Comparison of ENCODE assay signal across 21 cellular contexts in genomic region chr6:147643341-147644200, GRCh38.
A peak's percentile ranks its signal among the peaks of the same experiment; 100 is the strongest.
DNase-seq lines count a peak whose midpoint lies in the region; ATAC-seq and TF ChIP-seq lines count a peak whose summit lies in the region.
"Had no signal": no experiment of that assay in that cellular context is flagged by ENCODE, and none has a peak within 500 bp of the region (broad histone marks: within the 10 kb centered on the region; RNA-seq: fewer than 3 reads in every experiment).

No MANE protein-coding gene starts in this region.

- H3K18ac ChIP-seq in IMR-90 (ENCODE audit: low read depth, low read length): peak overlapping the region; percentile 5

- 0 out of 4 replicates have a peak overlapping the region, but pooled peaks of 1 of the 2 experiments have one; percentile 5 for H4K8ac ChIP-seq in IMR-90 (ENCODE audit: low read depth in 2 of 2, low read length in 2 of 2)

- H3K14ac ChIP-seq in IMR-90 (replicated peaks; ENCODE audit: low read depth, low read length): no peak overlapping the region

- POLR2A ChIA-PET in IMR-90 (lab: Charles Lee; ENCODE audit: unreplicated experiment): no interaction called here

- no peak overlapping the region for H2AFZ ChIP-seq in IMR-90 (replicated peaks; ENCODE audit: low read length, poor library complexity)
- H2AFZ ChIP-seq: GM23248 had no signal

- peaks cover 9% of the 10 kb centered on the region for H3K4me1 ChIP-seq in IMR-90 (ENCODE audit: control insufficient read depth, insufficient read depth, low read length)

- H2BK120ac ChIP-seq in IMR-90 (ENCODE audit: low read depth, low read length): peak overlapping the region; percentile 50; the same call in 1 of the 2 replicates

- peak; percentile 57 for DNase-seq in AG09319 (ENCODE audit: extremely low read depth, low read depth)
- DNase-seq in IMR-90: no peak
- peak; percentile 7 for DNase-seq in RPMI7951 (ENCODE audit: low read depth)
- peak; percentile 25 for DNase-seq in dedifferentiated amniotic fluid mesenchymal stem cell (ENCODE audit: extremely low spot score)
- no peak for DNase-seq in H7
- DNase-seq in COLO668 (lab: John Stamatoyannopoulos, UW; ENCODE audit: unreplicated experiment): no peak
- DNase-seq in caudate nucleus (lab: John Stamatoyannopoulos, UW): no peak
- no peak for DNase-seq in NCI-H1930 (lab: John Stamatoyannopoulos, UW)
- DNase-seq: 8988T, GM23248, Kasumi-1, MG63, NCI-H1092, NCI-H146, NCI-H2029 treated with DMSO at 0.1 percent for 48 hours, NCI-H226, NCI-H510A treated with DMSO at 0.1 percent for 48 hours, NCI-H82 had no signal

- no TSS peak for BruUV-seq in IMR-90 (replicated peaks; lab: Mats Ljungman, UMichigan)

- no peak overlapping the region for H3K4me2 ChIP-seq in IMR-90 (ENCODE audit: low read depth, low read length)

- H3K4ac ChIP-seq in IMR-90 (ENCODE audit: low read depth, low read length): no peak overlapping the region

- no peaks in the 10 kb centered on the region for H3K79me1 ChIP-seq in IMR-90 (ENCODE audit: low read depth in 1 of 2, low read length in 2 of 2)

- no peak overlapping the region for H3K23ac ChIP-seq in IMR-90 (ENCODE audit: low read depth, low read length)

- intact Hi-C loops in IMR-90 (cut with micrococcal nuclease): no loop called here

- no peak overlapping the region; the same call in 2 of the 3 replicates for H2BK15ac ChIP-seq in IMR-90 (ENCODE audit: low read depth, low read length)

- no peak overlapping the region for H2BK5ac ChIP-seq in IMR-90 (ENCODE audit: low read depth, low read length, poor library complexity, severe bottlenecking)

- TF ChIP-seq RAD21 in IMR-90 (IDR thresholded peaks at IDR 0.05; ENCODE audit: low read length): no peak

- no peak overlapping the region for H3K27ac ChIP-seq in IMR-90 (ENCODE audit: insufficient read depth, low read length)
- H3K27ac ChIP-seq in caudate nucleus (ENCODE audit: low read depth, low read length): no peak overlapping the region
- H3K27ac ChIP-seq: GM23248 had no signal

- H3K36me3 ChIP-seq in IMR-90 (ENCODE audit: control insufficient read depth, insufficient read depth, low read length): no peaks in the 10 kb centered on the region
- no peaks in the 10 kb centered on the region for H3K36me3 ChIP-seq in H7 (replicated peaks; ENCODE audit: control insufficient read depth, insufficient read depth, low read length)
- H3K36me3 ChIP-seq: MG63 had no signal

- no peaks in the 10 kb centered on the region for H3K9me3 ChIP-seq in IMR-90 (ENCODE audit: control insufficient read depth, insufficient read depth, low read length)
- H3K9me3 ChIP-seq: MG63 had no signal

- no peak for TF ChIP-seq POLR2A in IMR-90 (IDR thresholded peaks at IDR 0.05; ENCODE audit: low read depth, low read length)

- H3K27me3 ChIP-seq in IMR-90 (ENCODE audit: control insufficient read depth, insufficient read depth, low read length) (no peaks in the 10 kb centered on the region), H7 (ENCODE audit: control insufficient read depth, insufficient read depth, low read length) (no peaks in the 10 kb centered on the region)
- H3K27me3 ChIP-seq: MG63 had no signal

- H2AK9ac ChIP-seq in IMR-90 (replicated peaks; ENCODE audit: low read depth, low read length, poor library complexity): no peak overlapping the region

- peaks cover 5% of the 10 kb centered on the region for H3K9me1 ChIP-seq in IMR-90 (ENCODE audit: insufficient read depth, low read length)

- no peak overlapping the region for H3K56ac ChIP-seq in IMR-90 (ENCODE audit: extremely low read depth, insufficient read depth, low read length)

- WGBS in IMR-90 (ENCODE audit: extremely low coverage in 2 of 2, insufficient read length in 1 of 2), 2 experiments: no CpG with 5 or more reads among the region's 4 CpGs

- TF ChIP-seq CTCF in AG09319 (IDR thresholded peaks at IDR 0.05; ENCODE audit: low read depth, low read length) (no peak), IMR-90 (conservative IDR thresholded peaks at IDR 0.05; ENCODE audit: low read depth, low read length) (no peak)

- H3K9ac ChIP-seq in IMR-90 (ENCODE audit: low read depth, low read length): no peak overlapping the region
- H3K9ac ChIP-seq: GM23248 had no signal

- ATAC-seq in IMR-90 (ENCODE audit: low read depth): no peak
- ATAC-seq: GM12878, HCT116, Right ventricle myocardium inferior had no signal

- H4K5ac ChIP-seq in IMR-90 (ENCODE audit: low read depth, low read length): no peak overlapping the region

- no peak overlapping the region for H2AK5ac ChIP-seq in IMR-90 (ENCODE audit: low read depth, low read length)

- H4K91ac ChIP-seq in IMR-90 (ENCODE audit: insufficient read depth, low read depth, low read length): no peak overlapping the region

- CTCF ChIA-PET in IMR-90 (lab: Yijun Ruan, JAX): no interaction called here

- H2BK20ac ChIP-seq in IMR-90 (ENCODE audit: low read depth, low read length): no peak overlapping the region

- H4K20me1 ChIP-seq in IMR-90 (ENCODE audit: insufficient read depth, low read length): no peaks in the 10 kb centered on the region

- in situ Hi-C loops in IMR-90 (cut with MboI; ENCODE audit: low sequenced_read_pairs): no loop called here

- H3K4me3 ChIP-seq in IMR-90 (ENCODE audit: insufficient read depth, low read depth, low read length) (no peak overlapping the region), H7 (ENCODE audit: insufficient read depth, low read depth, low read length) (no peak overlapping the region)
- H3K4me3 ChIP-seq: GM12878, GM23248, MG63 had no signal

- dilution Hi-C loops in IMR-90 (cut with HindIII; ENCODE audit: low sequenced_read_pairs, unreplicated experiment): no loop called here

TF ChIP-seq in IMR-90, 13 proteins besides CTCF, POLR2A, EP300 and RAD21:
- TF ChIP-seq SMC3 (IDR thresholded peaks at IDR 0.05; ENCODE audit: low read depth, low read length) (no peak), RFX5 (IDR thresholded peaks at IDR 0.05; ENCODE audit: low read depth, low read length) (no peak), MAZ (IDR thresholded peaks at IDR 0.05; ENCODE audit: borderline replicate concordance, low read depth, low read length) (no peak), MAFK (IDR thresholded peaks at IDR 0.05; ENCODE audit: low read depth, low read length) (no peak), MXI1 (IDR thresholded peaks at IDR 0.05; ENCODE audit: borderline replicate concordance, low read depth, low read length) (no peak), BHLHE40 (IDR thresholded peaks at IDR 0.05; ENCODE audit: low read depth, low read length) (no peak), RCOR1 (IDR thresholded peaks at IDR 0.05; ENCODE audit: insufficient replicate concordance, low read length) (no peak), CEBPB (IDR thresholded peaks at IDR 0.05; ENCODE audit: low read depth, low read length) (no peak), FOS (IDR thresholded peaks at IDR 0.05; ENCODE audit: low read depth, low read length) (no peak), NFE2L2 (IDR thresholded peaks at IDR 0.05; ENCODE audit: low read depth, low read length) (no peak), CHD1 (IDR thresholded peaks at IDR 0.05; ENCODE audit: low read depth, low read length) (no peak)
- TF ChIP-seq, protein P1, sequence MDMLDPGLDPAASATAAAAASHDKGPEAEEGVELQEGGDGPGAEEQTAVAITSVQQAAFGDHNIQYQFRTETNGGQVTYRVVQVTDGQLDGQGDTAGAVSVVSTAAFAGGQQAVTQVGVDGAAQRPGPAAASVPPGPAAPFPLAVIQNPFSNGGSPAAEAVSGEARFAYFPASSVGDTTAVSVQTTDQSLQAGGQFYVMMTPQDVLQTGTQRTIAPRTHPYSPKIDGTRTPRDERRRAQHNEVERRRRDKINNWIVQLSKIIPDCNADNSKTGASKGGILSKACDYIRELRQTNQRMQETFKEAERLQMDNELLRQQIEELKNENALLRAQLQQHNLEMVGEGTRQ (IDR thresholded peaks at IDR 0.05; ENCODE audit: low read depth, low read length): no peak
- TF ChIP-seq, protein P2, sequence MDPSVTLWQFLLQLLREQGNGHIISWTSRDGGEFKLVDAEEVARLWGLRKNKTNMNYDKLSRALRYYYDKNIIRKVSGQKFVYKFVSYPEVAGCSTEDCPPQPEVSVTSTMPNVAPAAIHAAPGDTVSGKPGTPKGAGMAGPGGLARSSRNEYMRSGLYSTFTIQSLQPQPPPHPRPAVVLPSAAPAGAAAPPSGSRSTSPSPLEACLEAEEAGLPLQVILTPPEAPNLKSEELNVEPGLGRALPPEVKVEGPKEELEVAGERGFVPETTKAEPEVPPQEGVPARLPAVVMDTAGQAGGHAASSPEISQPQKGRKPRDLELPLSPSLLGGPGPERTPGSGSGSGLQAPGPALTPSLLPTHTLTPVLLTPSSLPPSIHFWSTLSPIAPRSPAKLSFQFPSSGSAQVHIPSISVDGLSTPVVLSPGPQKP (IDR thresholded peaks at IDR 0.05; ENCODE audit: borderline replicate concordance, low read depth, low read length): no peak

Comparison
In these comparisons a context has a peak if more than half of its experiments do, and no peak if none do; other contexts are left out.
1. DNase-seq: peak in AG09319 (single experiment), RPMI7951 (single experiment) and dedifferentiated amniotic fluid mesenchymal stem cell (single experiment); none in IMR-90 (single experiment), H7 (single experiment), COLO668 (single experiment), caudate nucleus (0 of 61) and NCI-H1930 (0 of 2).